In genomic region chr5:154313360-154314017, GRCh38 we compare ENCODE assay signal across 25 cellular contexts.
DNase-seq lines count a peak whose midpoint lies in the region; ATAC-seq, FAIRE-seq and TF ChIP-seq lines count a peak whose summit lies in the region.
"Had no signal": no experiment of that assay in that cellular context is flagged by ENCODE, and none has a peak within 500 bp of the region (broad histone marks: within the 10 kb centered on the region; RNA-seq: fewer than 3 reads in every experiment).

No MANE protein-coding gene starts in this region.

- ATAC-seq in GM19395 (IDR thresholded peaks at IDR 0.05; ENCODE audit: unreplicated experiment) (peak; percentile 44), HG03139 (IDR thresholded peaks at IDR 0.05; ENCODE audit: unreplicated experiment) (peak; percentile 49), HG03520 (IDR thresholded peaks at IDR 0.05; ENCODE audit: unreplicated experiment) (no peak), HepG2 (no peak)
- ATAC-seq: stimulated activated naive B cell treated with anti-CD40 and anti-IgM and Interleukin-4, amounts not matched to agents 10 μg/mL and 1 μg/mL and 100 μg/mL, for 72 hours had no signal

- H3K36me3 Mint-ChIP-seq in activated T-helper 1 cell treated with anti-CD3 and anti-CD28 coated beads, Interleukin-12 subunit alpha, Interleukin-12 subunit beta, Interleukin-2, Interleukin-4 antibody, amounts not matched to agents 30 ng/mL and 10 ng/mL and 1 ng/mL, durations not matched to agents 14 hours and 24 hours and 36 hours (ENCODE audit: low read depth): peaks cover 20% of the 10 kb centered on the region

- TF ChIP-seq POLR2A in GM12891 (IDR thresholded peaks at IDR 0.05; ENCODE audit: low read depth, low read length) (no peak), HepG2 (IDR thresholded peaks at IDR 0.05; ENCODE audit: insufficient read depth in 1 of 2, low read depth in 2 of 2, low read length in 2 of 2) (no peak)

- no peaks in the 10 kb centered on the region for H3K27me3 ChIP-seq in HepG2 (ENCODE audit: control insufficient read depth in 1 of 2, insufficient read depth in 2 of 2, low read length in 2 of 2)
- H3K27me3 ChIP-seq: hepatocyte had no signal

- no peaks in the 10 kb centered on the region for H3K9me3 Mint-ChIP-seq in activated T-helper 1 cell treated with anti-CD3 and anti-CD28 coated beads, Interleukin-12 subunit alpha, Interleukin-12 subunit beta, Interleukin-2, Interleukin-4 antibody, amounts not matched to agents 30 ng/mL and 10 ng/mL and 1 ng/mL, durations not matched to agents 14 hours and 24 hours and 36 hours
- H3K9me3 Mint-ChIP-seq: activated naive CD8-positive, alpha-beta T cell treated with anti-CD3 and anti-CD28 coated beads, Interleukin-2, amount 10 ng/mL, durations not matched to agents 7 days and 5 days; activated T-helper 2 cell treated with anti-CD3 and anti-CD28 coated beads, Interferon-gamma antibody, Interleukin-2, Interleukin-4, amounts not matched to agents 10 μg/mL and 5 μg/mL and 100 μg/mL, durations not matched to agents 14 hours and 24 hours and 36 hours; stimulated activated naive B cell treated with anti-CD40 and anti-IgM and Interleukin-4, amounts not matched to agents 10 μg/mL and 1 μg/mL and 100 μg/mL, for 72 hours; T-helper 1 cell treated with Interleukin-12 subunit alpha and Interleukin-12 subunit beta and Interleukin-4 antibody, amounts not matched to agents 30 μg/mL and 1 μg/mL, for 36 hours had no signal

- no peak overlapping the region for H3K4me2 ChIP-seq in HepG2 (ENCODE audit: low read depth, low read length)
- H3K4me2 ChIP-seq: hepatocyte had no signal

- no peaks in the 10 kb centered on the region for H3K27me3 Mint-ChIP-seq in activated T-helper 1 cell treated with anti-CD3 and anti-CD28 coated beads, Interleukin-12 subunit alpha, Interleukin-12 subunit beta, Interleukin-2, Interleukin-4 antibody, amounts not matched to agents 30 ng/mL and 10 ng/mL and 1 ng/mL, durations not matched to agents 14 hours and 24 hours and 36 hours (ENCODE audit: insufficient read depth)
- H3K27me3 Mint-ChIP-seq: activated naive CD8-positive, alpha-beta T cell treated with anti-CD3 and anti-CD28 coated beads, Interleukin-2, amount 10 ng/mL, durations not matched to agents 7 days and 5 days; stimulated activated naive B cell treated with anti-CD40 and anti-IgM and Interleukin-4, amounts not matched to agents 10 μg/mL and 1 μg/mL and 100 μg/mL, for 72 hours had no signal

- H3K9me3 ChIP-seq in HepG2 (ENCODE audit: low read length): no peaks in the 10 kb centered on the region
- H3K9me3 ChIP-seq: thoracic aorta had no signal

- POLR2A ChIA-PET in HepG2 (lab: Yijun Ruan, JAX): no interaction called here

- H3K79me2 ChIP-seq in HepG2 (ENCODE audit: insufficient read depth, low read length): no peaks in the 10 kb centered on the region
- H3K79me2 ChIP-seq: hepatocyte had no signal

- no peaks in the 10 kb centered on the region for H4K20me1 ChIP-seq in HepG2 (ENCODE audit: insufficient read depth, low read length)

- no TSS peak for BruUV-seq in HepG2 (replicated peaks; lab: Mats Ljungman, UMichigan)

- no peak overlapping the region for H2AFZ ChIP-seq in HepG2 (ENCODE audit: low read length)
- H2AFZ ChIP-seq: hepatocyte, PC-9 had no signal

- H3K4me3 Mint-ChIP-seq in activated T-helper 1 cell treated with anti-CD3 and anti-CD28 coated beads, Interleukin-12 subunit alpha, Interleukin-12 subunit beta, Interleukin-2, Interleukin-4 antibody, amounts not matched to agents 30 ng/mL and 10 ng/mL and 1 ng/mL, durations not matched to agents 14 hours and 24 hours and 36 hours: no peak overlapping the region
- H3K4me3 Mint-ChIP-seq: activated naive CD8-positive, alpha-beta T cell treated with anti-CD3 and anti-CD28 coated beads, Interleukin-2, amount 10 ng/mL, durations not matched to agents 7 days and 5 days; stimulated activated naive B cell treated with anti-CD40 and anti-IgM and Interleukin-4, amounts not matched to agents 10 μg/mL and 1 μg/mL and 100 μg/mL, for 72 hours; T-helper 1 cell treated with Interleukin-12 subunit alpha and Interleukin-12 subunit beta and Interleukin-4 antibody, amounts not matched to agents 30 μg/mL and 1 μg/mL, for 36 hours had no signal

- H3K27ac ChIP-seq in HepG2 (ENCODE audit: extremely low read length, insufficient read depth, low read length): no peak overlapping the region
- H3K27ac ChIP-seq: hepatocyte had no signal

- DNase-seq in GM12891 (ENCODE audit: insufficient read length, low spot score) (no peak), kidney tubule cell (ENCODE audit: low spot score) (peak; percentile 6), COR-L47 (lab: John Stamatoyannopoulos, UW) (no peak), HepG2 (ENCODE audit: low spot score) (no peak)
- no peak for DNase-seq in activated T-helper 1 cell treated with anti-CD3 and anti-CD28 coated beads, Interleukin-12 subunit alpha, Interleukin-12 subunit beta, Interleukin-2, Interleukin-4 antibody, amounts not matched to agents 30 ng/mL and 10 ng/mL and 1 ng/mL, durations not matched to agents 14 hours and 24 hours and 36 hours (ENCODE audit: low spot score)
- DNase-seq: activated CD4-positive, alpha-beta T cell treated with anti-CD3 and anti-CD28 coated beads, Interleukin-2, amount 50 U/mL, for 1 hour; activated naive CD8-positive, alpha-beta T cell treated with anti-CD3 and anti-CD28 coated beads, Interleukin-2, amount 10 ng/mL, durations not matched to agents 7 days and 5 days; DMS 273 treated with DMSO at 0.1 percent for 48 hours; effector CD4-positive, alpha-beta T cell; Kasumi-1; midbrain; NCI-H187; NCI-H2227 treated with DMSO at 0.1 percent for 48 hours; NCI-H774; SIG-M5; stimulated activated naive B cell treated with anti-CD40 and anti-IgM and Interleukin-4, amounts not matched to agents 10 μg/mL and 1 μg/mL and 100 μg/mL, for 72 hours had no signal

- H3K36me3 ChIP-seq in HepG2 (replicated peaks in 1 of 2; ENCODE audit: control insufficient read depth in 1 of 2, insufficient read depth in 2 of 2, low read length in 2 of 2): no peaks in the 10 kb centered on the region
- H3K36me3 ChIP-seq: thoracic aorta had no signal

- CTCF ChIA-PET in HepG2 (lab: Yijun Ruan, JAX; ENCODE audit: low intra/inter-chr PET ratio, low total read pairs): no interaction called here

- TF ChIP-seq EP300 in HepG2 (IDR thresholded peaks at IDR 0.05; ENCODE audit: low read depth in 2 of 2, low read length in 2 of 2): no peak
- TF ChIP-seq EP300 in HepG2 (CRISPR knock-in tag; IDR thresholded peaks at IDR 0.05; ENCODE audit: borderline replicate concordance): no peak

- H3K9ac ChIP-seq in HepG2 (ENCODE audit: insufficient read depth, low read depth, low read length): no peak overlapping the region

- intact Hi-C loops in HepG2 (cut with micrococcal nuclease; ENCODE audit: unreplicated experiment): no loop called here
- intact Hi-C loops in activated T-helper 1 cell treated with anti-CD3 and anti-CD28 coated beads, Interleukin-12 subunit alpha, Interleukin-12 subunit beta, Interleukin-2, Interleukin-4 antibody, amounts not matched to agents 30 ng/mL and 10 ng/mL and 1 ng/mL, durations not matched to agents 14 hours and 24 hours and 36 hours (cut with micrococcal nuclease): no loop called here

- TF ChIP-seq RAD21 in HepG2 (CRISPR knock-in tag; IDR thresholded peaks at IDR 0.05): no peak

- H3K4me3 ChIP-seq in HepG2 (replicated peaks in 1 of 3; ENCODE audit: insufficient read depth in 1 of 3, low read depth in 2 of 3, low read length in 3 of 3): no peak overlapping the region
- H3K4me3 ChIP-seq: hepatocyte, PC-9, thoracic aorta had no signal

- H3K4me1 ChIP-seq in HepG2 (ENCODE audit: insufficient read depth, low read length): no peaks in the 10 kb centered on the region

- 69% methylated on average over 4 of the region's 4 CpGs for WGBS in HepG2 (ENCODE audit: low lambda C conversion rate)

- TF ChIP-seq CTCF in HepG2 (CRISPR knock-in tag; IDR thresholded peaks at IDR 0.05): no peak

- no peak overlapping the region for H3K27ac Mint-ChIP-seq in activated T-helper 1 cell treated with anti-CD3 and anti-CD28 coated beads, Interleukin-12 subunit alpha, Interleukin-12 subunit beta, Interleukin-2, Interleukin-4 antibody, amounts not matched to agents 30 ng/mL and 10 ng/mL and 1 ng/mL, durations not matched to agents 14 hours and 24 hours and 36 hours
- H3K27ac Mint-ChIP-seq: activated naive CD8-positive, alpha-beta T cell treated with anti-CD3 and anti-CD28 coated beads, Interleukin-2, amount 10 ng/mL, durations not matched to agents 7 days and 5 days; activated T-helper 2 cell treated with anti-CD3 and anti-CD28 coated beads, Interferon-gamma antibody, Interleukin-2, Interleukin-4, amounts not matched to agents 10 μg/mL and 5 μg/mL and 100 μg/mL, durations not matched to agents 14 hours and 24 hours and 36 hours; stimulated activated naive B cell treated with anti-CD40 and anti-IgM and Interleukin-4, amounts not matched to agents 10 μg/mL and 1 μg/mL and 100 μg/mL, for 72 hours; T-helper 1 cell treated with Interleukin-12 subunit alpha and Interleukin-12 subunit beta and Interleukin-4 antibody, amounts not matched to agents 30 μg/mL and 1 μg/mL, for 36 hours had no signal

- in situ Hi-C loops in HepG2 (cut with HindIII; ENCODE audit: extremely low pct_ligation_motif_present, low pct_unique_long_range_greater_than_20kb): no loop called here

- peaks cover 40% of the 10 kb centered on the region for H3K4me1 Mint-ChIP-seq in activated T-helper 1 cell treated with anti-CD3 and anti-CD28 coated beads, Interleukin-12 subunit alpha, Interleukin-12 subunit beta, Interleukin-2, Interleukin-4 antibody, amounts not matched to agents 30 ng/mL and 10 ng/mL and 1 ng/mL, durations not matched to agents 14 hours and 24 hours and 36 hours (ENCODE audit: low read depth)

- peak; percentile 26 for FAIRE-seq in GM12891 (lab: Jason Lieb, UNC)
- FAIRE-seq in HepG2 (lab: Jason Lieb, UNC): no peak
- FAIRE-seq: H1 had no signal

TF ChIP-seq in GM12891, 5 proteins besides CTCF, POLR2A, EP300 and RAD21:
- TF ChIP-seq POU2F2 (IDR thresholded peaks at IDR 0.05; ENCODE audit: low read depth, low read length) (no peak), POLR2AphosphoS5 (IDR thresholded peaks at IDR 0.05; ENCODE audit: low read depth, low read length) (no peak), PAX5 (IDR thresholded peaks at IDR 0.05; ENCODE audit: insufficient read depth, low read length, severe bottlenecking) (no peak), TAF1 (IDR thresholded peaks at IDR 0.05; ENCODE audit: low read depth, low read length) (no peak), SPI1 (IDR thresholded peaks at IDR 0.05; ENCODE audit: low read depth, low read length) (no peak)

TF ChIP-seq in HepG2, 621 proteins besides CTCF, POLR2A, EP300 and RAD21 (continues in another document):
- TF ChIP-seq ZNF567 (CRISPR knock-in tag; IDR thresholded peaks at IDR 0.05; ENCODE audit: borderline replicate concordance) (no peak), ZNF605 (CRISPR knock-in tag; IDR thresholded peaks at IDR 0.05) (no peak), ZFP1 (CRISPR knock-in tag; IDR thresholded peaks at IDR 0.05) (no peak), XBP1 (CRISPR knock-in tag; IDR thresholded peaks at IDR 0.05) (no peak)

Comparison
In these comparisons a context has a peak if more than half of its experiments do, and no peak if none do; other contexts are left out.
1. ATAC-seq: peak in GM19395 (single experiment) and HG03139 (single experiment); none in HG03520 (single experiment) and HepG2 (single experiment).